Comparison of ENCODE assay signal across 1 cellular context in the genomic region with DNA sequence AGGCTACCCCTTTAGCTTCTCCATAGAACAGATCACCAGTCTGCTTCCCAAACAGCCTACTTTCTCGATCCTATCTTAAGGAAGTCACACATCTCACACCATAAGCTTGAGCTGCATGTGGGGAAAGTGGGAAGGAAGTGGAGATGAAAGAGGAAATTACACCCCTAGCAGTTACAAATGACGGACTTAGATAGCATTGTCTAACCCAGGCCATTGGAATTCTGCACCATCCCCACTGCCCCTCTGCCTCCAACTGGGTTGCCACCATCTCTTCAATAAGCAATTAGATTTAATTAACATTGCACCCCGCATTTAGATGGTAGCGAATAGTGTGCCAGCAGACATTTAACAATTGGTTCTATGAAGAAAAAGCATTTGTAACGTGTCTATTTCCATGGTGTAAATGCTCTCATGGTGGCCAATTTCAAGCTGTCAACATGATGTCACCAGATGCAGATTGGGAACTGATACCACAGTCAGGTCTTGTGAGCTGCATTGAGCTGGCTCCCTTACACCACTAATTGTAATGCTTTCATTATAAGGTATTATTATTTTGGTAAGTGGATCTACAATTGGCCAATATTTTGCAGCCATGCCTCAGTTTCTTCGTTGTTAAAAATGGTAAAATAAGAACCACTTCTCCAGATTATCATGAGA.
TF ChIP-seq lines count a peak whose summit lies in the region.

No MANE protein-coding gene starts in this region.

TF ChIP-seq in K562, 482 proteins besides CTCF, POLR2A, EP300 and RAD21 (continued from another document and continues in another):
- TF ChIP-seq, protein P1, sequence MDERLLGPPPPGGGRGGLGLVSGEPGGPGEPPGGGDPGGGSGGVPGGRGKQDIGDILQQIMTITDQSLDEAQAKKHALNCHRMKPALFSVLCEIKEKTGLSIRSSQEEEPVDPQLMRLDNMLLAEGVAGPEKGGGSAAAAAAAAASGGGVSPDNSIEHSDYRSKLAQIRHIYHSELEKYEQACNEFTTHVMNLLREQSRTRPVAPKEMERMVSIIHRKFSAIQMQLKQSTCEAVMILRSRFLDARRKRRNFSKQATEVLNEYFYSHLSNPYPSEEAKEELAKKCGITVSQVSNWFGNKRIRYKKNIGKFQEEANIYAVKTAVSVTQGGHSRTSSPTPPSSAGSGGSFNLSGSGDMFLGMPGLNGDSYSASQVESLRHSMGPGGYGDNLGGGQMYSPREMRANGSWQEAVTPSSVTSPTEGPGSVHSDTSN (CRISPR knock-in tag; IDR thresholded peaks at IDR 0.05; ENCODE audit: low read depth), result no peak
- TF ChIP-seq, protein P1 (tag; conservative IDR thresholded peaks at IDR 0.05; ENCODE audit: low read depth), result 0 out of 2 replicates have a peak, but pooled peaks have one; percentile 22
- TF ChIP-seq, protein P2, sequence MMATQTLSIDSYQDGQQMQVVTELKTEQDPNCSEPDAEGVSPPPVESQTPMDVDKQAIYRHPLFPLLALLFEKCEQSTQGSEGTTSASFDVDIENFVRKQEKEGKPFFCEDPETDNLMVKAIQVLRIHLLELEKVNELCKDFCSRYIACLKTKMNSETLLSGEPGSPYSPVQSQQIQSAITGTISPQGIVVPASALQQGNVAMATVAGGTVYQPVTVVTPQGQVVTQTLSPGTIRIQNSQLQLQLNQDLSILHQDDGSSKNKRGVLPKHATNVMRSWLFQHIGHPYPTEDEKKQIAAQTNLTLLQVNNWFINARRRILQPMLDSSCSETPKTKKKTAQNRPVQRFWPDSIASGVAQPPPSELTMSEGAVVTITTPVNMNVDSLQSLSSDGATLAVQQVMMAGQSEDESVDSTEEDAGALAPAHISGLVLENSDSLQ (IDR thresholded peaks at IDR 0.05), result peak; percentile 51
- TF ChIP-seq, protein P3, sequence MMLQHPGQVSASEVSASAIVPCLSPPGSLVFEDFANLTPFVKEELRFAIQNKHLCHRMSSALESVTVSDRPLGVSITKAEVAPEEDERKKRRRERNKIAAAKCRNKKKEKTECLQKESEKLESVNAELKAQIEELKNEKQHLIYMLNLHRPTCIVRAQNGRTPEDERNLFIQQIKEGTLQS (IDR thresholded peaks at IDR 0.05), result peak; percentile 71; the same call in 1 of the 2 replicates
- TF ChIP-seq, protein P3 (CRISPR knock-in tag; conservative IDR thresholded peaks at IDR 0.05), result no peak
- TF ChIP-seq ZNF239 (CRISPR knock-in tag; IDR thresholded peaks at IDR 0.05), result no peak
- TF ChIP-seq ARID1B (IDR thresholded peaks at IDR 0.05), result 0 out of 2 replicates have a peak, but pooled peaks have one; percentile 15
- no peak for TF ChIP-seq CBX5 (IDR thresholded peaks at IDR 0.05; ENCODE audit: borderline replicate concordance, low read depth)
- peak; percentile 84; the same call in 1 of the 2 replicates for TF ChIP-seq SPI1 (IDR thresholded peaks at IDR 0.05; ENCODE audit: borderline replicate concordance, low read depth, low read length)
- 0 out of 2 replicates have a peak, but pooled peaks have one; percentile 3 for TF ChIP-seq CXXC5 (CRISPR knock-in tag; IDR thresholded peaks at IDR 0.05)
- peak; percentile 4; the same call in 1 of the 2 replicates for TF ChIP-seq BHLHE40 (IDR thresholded peaks at IDR 0.05; ENCODE audit: low read length)
- TF ChIP-seq RNF2 (IDR thresholded peaks at IDR 0.05), result 0 out of 2 replicates have a peak, but pooled peaks have one; percentile 15
- 0 out of 2 replicates have a peak, but pooled peaks have one; percentile 4 for TF ChIP-seq NFRKB (IDR thresholded peaks at IDR 0.05; ENCODE audit: low read depth)
- TF ChIP-seq NR4A1 (CRISPR knock-in tag; IDR thresholded peaks at IDR 0.05), result no peak
- 0 out of 2 replicates have a peak, but pooled peaks have one; percentile 21 for TF ChIP-seq NR4A1 (tag; IDR thresholded peaks at IDR 0.05)
- TF ChIP-seq ETV6 (IDR thresholded peaks at IDR 0.05; ENCODE audit: borderline replicate concordance in 1 of 2, low read depth in 2 of 2, low read length in 1 of 2), result peak; percentile 77 to 90; a peak in 3 of 4 replicates
- TF ChIP-seq ETV6 (CRISPR knock-in tag; IDR thresholded peaks at IDR 0.05; ENCODE audit: borderline replicate concordance), result no peak
- no peak for TF ChIP-seq TAF1 (IDR thresholded peaks at IDR 0.05; ENCODE audit: control insufficient read depth, extremely low read depth, insufficient read depth, low read length, severe bottlenecking)
- TF ChIP-seq ATF7 (IDR thresholded peaks at IDR 0.05), result peak; percentile 78; the same call in 1 of the 2 replicates
- TF ChIP-seq ZNF707 (CRISPR knock-in tag; conservative IDR thresholded peaks at IDR 0.05), result no peak
- TF ChIP-seq, protein P4, sequence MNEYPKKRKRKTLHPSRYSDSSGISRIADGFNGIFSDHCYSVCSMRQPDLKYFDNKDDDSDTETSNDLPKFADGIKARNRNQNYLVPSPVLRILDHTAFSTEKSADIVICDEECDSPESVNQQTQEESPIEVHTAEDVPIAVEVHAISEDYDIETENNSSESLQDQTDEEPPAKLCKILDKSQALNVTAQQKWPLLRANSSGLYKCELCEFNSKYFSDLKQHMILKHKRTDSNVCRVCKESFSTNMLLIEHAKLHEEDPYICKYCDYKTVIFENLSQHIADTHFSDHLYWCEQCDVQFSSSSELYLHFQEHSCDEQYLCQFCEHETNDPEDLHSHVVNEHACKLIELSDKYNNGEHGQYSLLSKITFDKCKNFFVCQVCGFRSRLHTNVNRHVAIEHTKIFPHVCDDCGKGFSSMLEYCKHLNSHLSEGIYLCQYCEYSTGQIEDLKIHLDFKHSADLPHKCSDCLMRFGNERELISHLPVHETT (CRISPR knock-in tag; conservative IDR thresholded peaks at IDR 0.05 in 1 of 2, IDR thresholded peaks at IDR 0.05 in 1 of 2), result peak in 1 of 2 experiments; percentile 55; a peak in 2 of 4 replicates
- peak; percentile 59; the same call in 1 of the 2 replicates for TF ChIP-seq JUND (IDR thresholded peaks at IDR 0.05; ENCODE audit: borderline replicate concordance, low read depth, low read length)
- TF ChIP-seq JUND (tag; IDR thresholded peaks at IDR 0.05; ENCODE audit: borderline replicate concordance, low read depth, low read length), result peak; percentile 76; the same call in 2 of the 3 replicates
- TF ChIP-seq TGIF2 (CRISPR knock-in tag; IDR thresholded peaks at IDR 0.05), result no peak
- TF ChIP-seq, protein P5, sequence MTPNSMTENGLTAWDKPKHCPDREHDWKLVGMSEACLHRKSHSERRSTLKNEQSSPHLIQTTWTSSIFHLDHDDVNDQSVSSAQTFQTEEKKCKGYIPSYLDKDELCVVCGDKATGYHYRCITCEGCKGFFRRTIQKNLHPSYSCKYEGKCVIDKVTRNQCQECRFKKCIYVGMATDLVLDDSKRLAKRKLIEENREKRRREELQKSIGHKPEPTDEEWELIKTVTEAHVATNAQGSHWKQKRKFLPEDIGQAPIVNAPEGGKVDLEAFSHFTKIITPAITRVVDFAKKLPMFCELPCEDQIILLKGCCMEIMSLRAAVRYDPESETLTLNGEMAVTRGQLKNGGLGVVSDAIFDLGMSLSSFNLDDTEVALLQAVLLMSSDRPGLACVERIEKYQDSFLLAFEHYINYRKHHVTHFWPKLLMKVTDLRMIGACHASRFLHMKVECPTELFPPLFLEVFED (CRISPR knock-in tag; conservative IDR thresholded peaks at IDR 0.05), result no peak
- TF ChIP-seq CREM (IDR thresholded peaks at IDR 0.05; ENCODE audit: low read depth), result peak; percentile 24; the same call in 1 of the 2 replicates
- TF ChIP-seq ZNF644 (tag; IDR thresholded peaks at IDR 0.05; ENCODE audit: low read depth), result no peak
- TF ChIP-seq L3MBTL2 (IDR thresholded peaks at IDR 0.05), result peak; percentile 58
- TF ChIP-seq MAFF (IDR thresholded peaks at IDR 0.05; ENCODE audit: low read length), result no peak
- TF ChIP-seq ZNF347 (CRISPR knock-in tag; IDR thresholded peaks at IDR 0.05; ENCODE audit: low read depth), result no peak
- TF ChIP-seq, protein P6, sequence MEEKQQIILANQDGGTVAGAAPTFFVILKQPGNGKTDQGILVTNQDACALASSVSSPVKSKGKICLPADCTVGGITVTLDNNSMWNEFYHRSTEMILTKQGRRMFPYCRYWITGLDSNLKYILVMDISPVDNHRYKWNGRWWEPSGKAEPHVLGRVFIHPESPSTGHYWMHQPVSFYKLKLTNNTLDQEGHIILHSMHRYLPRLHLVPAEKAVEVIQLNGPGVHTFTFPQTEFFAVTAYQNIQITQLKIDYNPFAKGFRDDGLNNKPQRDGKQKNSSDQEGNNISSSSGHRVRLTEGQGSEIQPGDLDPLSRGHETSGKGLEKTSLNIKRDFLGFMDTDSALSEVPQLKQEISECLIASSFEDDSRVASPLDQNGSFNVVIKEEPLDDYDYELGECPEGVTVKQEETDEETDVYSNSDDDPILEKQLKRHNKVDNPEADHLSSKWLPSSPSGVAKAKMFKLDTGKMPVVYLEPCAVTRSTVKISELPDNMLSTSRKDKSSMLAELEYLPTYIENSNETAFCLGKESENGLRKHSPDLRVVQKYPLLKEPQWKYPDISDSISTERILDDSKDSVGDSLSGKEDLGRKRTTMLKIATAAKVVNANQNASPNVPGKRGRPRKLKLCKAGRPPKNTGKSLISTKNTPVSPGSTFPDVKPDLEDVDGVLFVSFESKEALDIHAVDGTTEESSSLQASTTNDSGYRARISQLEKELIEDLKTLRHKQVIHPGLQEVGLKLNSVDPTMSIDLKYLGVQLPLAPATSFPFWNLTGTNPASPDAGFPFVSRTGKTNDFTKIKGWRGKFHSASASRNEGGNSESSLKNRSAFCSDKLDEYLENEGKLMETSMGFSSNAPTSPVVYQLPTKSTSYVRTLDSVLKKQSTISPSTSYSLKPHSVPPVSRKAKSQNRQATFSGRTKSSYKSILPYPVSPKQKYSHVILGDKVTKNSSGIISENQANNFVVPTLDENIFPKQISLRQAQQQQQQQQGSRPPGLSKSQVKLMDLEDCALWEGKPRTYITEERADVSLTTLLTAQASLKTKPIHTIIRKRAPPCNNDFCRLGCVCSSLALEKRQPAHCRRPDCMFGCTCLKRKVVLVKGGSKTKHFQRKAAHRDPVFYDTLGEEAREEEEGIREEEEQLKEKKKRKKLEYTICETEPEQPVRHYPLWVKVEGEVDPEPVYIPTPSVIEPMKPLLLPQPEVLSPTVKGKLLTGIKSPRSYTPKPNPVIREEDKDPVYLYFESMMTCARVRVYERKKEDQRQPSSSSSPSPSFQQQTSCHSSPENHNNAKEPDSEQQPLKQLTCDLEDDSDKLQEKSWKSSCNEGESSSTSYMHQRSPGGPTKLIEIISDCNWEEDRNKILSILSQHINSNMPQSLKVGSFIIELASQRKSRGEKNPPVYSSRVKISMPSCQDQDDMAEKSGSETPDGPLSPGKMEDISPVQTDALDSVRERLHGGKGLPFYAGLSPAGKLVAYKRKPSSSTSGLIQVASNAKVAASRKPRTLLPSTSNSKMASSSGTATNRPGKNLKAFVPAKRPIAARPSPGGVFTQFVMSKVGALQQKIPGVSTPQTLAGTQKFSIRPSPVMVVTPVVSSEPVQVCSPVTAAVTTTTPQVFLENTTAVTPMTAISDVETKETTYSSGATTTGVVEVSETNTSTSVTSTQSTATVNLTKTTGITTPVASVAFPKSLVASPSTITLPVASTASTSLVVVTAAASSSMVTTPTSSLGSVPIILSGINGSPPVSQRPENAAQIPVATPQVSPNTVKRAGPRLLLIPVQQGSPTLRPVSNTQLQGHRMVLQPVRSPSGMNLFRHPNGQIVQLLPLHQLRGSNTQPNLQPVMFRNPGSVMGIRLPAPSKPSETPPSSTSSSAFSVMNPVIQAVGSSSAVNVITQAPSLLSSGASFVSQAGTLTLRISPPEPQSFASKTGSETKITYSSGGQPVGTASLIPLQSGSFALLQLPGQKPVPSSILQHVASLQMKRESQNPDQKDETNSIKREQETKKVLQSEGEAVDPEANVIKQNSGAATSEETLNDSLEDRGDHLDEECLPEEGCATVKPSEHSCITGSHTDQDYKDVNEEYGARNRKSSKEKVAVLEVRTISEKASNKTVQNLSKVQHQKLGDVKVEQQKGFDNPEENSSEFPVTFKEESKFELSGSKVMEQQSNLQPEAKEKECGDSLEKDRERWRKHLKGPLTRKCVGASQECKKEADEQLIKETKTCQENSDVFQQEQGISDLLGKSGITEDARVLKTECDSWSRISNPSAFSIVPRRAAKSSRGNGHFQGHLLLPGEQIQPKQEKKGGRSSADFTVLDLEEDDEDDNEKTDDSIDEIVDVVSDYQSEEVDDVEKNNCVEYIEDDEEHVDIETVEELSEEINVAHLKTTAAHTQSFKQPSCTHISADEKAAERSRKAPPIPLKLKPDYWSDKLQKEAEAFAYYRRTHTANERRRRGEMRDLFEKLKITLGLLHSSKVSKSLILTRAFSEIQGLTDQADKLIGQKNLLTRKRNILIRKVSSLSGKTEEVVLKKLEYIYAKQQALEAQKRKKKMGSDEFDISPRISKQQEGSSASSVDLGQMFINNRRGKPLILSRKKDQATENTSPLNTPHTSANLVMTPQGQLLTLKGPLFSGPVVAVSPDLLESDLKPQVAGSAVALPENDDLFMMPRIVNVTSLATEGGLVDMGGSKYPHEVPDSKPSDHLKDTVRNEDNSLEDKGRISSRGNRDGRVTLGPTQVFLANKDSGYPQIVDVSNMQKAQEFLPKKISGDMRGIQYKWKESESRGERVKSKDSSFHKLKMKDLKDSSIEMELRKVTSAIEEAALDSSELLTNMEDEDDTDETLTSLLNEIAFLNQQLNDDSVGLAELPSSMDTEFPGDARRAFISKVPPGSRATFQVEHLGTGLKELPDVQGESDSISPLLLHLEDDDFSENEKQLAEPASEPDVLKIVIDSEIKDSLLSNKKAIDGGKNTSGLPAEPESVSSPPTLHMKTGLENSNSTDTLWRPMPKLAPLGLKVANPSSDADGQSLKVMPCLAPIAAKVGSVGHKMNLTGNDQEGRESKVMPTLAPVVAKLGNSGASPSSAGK (IDR thresholded peaks at IDR 0.05), result 0 out of 2 replicates have a peak, but pooled peaks have one; percentile 31
- TF ChIP-seq ZNF431 (CRISPR knock-in tag; IDR thresholded peaks at IDR 0.05), result no peak
- 0 out of 2 replicates have a peak, but pooled peaks have one; percentile 34 for TF ChIP-seq ZNF175 (CRISPR knock-in tag; IDR thresholded peaks at IDR 0.05; ENCODE audit: low read depth)
- TF ChIP-seq MEIS2 (IDR thresholded peaks at IDR 0.05; ENCODE audit: partially characterized antibody), result peak; percentile 59
- no peak for TF ChIP-seq ATF1 (CRISPR knock-in tag; IDR thresholded peaks at IDR 0.05)
- peak; percentile 31; the same call in 1 of the 2 replicates for TF ChIP-seq ATF1 (tag; IDR thresholded peaks at IDR 0.05)
- TF ChIP-seq GATA2 (CRISPR knock-in tag; IDR thresholded peaks at IDR 0.05), result peak; percentile 18; the same call in 1 of the 2 replicates
- TF ChIP-seq POLR2G (IDR thresholded peaks at IDR 0.05; ENCODE audit: low read depth, low read length), result no peak
